In the genomic region with DNA sequence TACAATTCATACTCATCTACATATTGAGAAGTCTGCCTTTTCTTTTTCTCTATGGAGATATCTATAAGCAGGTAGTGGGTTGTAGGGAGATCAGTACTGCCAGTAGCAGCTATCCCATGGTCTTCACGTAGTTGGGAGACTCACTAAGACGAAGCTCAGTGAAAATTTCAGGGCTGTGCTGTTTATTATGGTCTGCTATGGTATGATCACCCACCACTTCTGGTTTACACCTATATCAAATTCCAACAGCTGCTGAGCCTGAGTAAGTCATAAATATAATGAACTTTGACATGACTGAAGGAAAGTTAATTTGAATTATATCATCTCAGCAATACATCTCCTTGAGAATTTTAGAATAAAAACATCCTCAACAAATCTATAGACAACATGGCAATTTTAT, we compare ENCODE assay signal across 8 cellular contexts.
"Had no signal": no experiment of that assay in that cellular context is flagged by ENCODE, and none has a peak within 500 bp of the region (broad histone marks: within the 10 kb centered on the region; RNA-seq: fewer than 3 reads in every experiment).

No MANE protein-coding gene starts in this region.

- H3K9me3 ChIP-seq: HAP-1 had no signal

- H3K4me3 ChIP-seq: GM23248, HAP-1 had no signal

- H2AFZ ChIP-seq: GM23248 had no signal

- H3K36me3 ChIP-seq: HAP-1 had no signal

- H3K27ac ChIP-seq: GM23248, HL-60 had no signal

- DNase-seq: GM23248, GOT3, H7, HFFc6 had no signal

- ATAC-seq: HCT116, HepG2 had no signal

- H3K9ac ChIP-seq: GM23248 had no signal

- FAIRE-seq: HepG2 had no signal
